In the genomic region with DNA sequence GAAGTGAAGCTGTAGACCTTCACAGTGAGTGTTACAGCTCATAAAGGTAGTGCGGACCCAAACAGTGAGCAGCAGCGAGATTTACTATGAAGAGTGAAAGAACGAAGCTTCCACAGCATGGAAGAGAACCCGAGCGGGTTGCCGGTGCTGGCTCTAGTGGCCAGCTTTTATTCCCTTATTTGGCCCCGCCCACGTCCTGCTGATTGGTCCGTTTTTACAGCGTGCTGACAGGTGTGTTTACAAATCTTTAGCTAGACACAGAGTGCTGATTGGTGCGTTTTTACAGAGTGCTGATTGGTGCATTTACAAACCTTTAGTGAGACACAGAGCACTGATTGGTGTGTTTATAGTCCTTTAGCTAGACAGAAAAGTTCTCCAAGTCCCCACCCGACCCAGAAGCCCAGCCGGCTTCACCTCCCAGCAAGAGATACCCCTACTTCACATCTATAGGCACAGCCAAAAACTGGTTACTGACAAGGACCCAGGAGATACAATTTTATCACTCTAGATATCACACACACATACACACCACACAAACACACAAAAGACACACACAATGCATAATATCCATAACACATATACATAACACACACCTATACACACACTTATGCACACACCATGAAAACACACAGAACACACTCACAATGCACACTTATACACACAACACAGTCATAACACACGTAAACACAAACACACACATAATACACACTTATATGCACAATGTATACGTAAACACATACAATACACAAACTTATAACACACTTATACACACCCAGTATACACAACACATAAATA, we compare ENCODE assay signal across 31 cellular contexts.
"Had no signal": no experiment of that assay in that cellular context is flagged by ENCODE, and none has a peak within 500 bp of the region (broad histone marks: within the 10 kb centered on the region; RNA-seq: fewer than 3 reads in every experiment).

No MANE protein-coding gene starts in this region.

- H3K4me2 ChIP-seq: hepatocyte, smooth muscle cell had no signal

- H3K9me3 ChIP-seq: gastrocnemius medialis, psoas muscle, stomach, tibial artery, upper lobe of right lung had no signal

- H3K4me3 ChIP-seq: gastrocnemius medialis, hepatocyte, psoas muscle, smooth muscle cell, stomach, tibial artery, upper lobe of right lung had no signal

- H3K79me2 ChIP-seq: hepatocyte, parathyroid adenoma had no signal

- H3K27ac ChIP-seq: gastrocnemius medialis, hepatocyte, parathyroid adenoma, psoas muscle, stomach, tibial artery, upper lobe of right lung, VCaP had no signal

- H3K27me3 ChIP-seq: gastrocnemius medialis, hepatocyte, upper lobe of right lung had no signal

- H3K36me3 ChIP-seq: gastrocnemius medialis, stomach, tibial artery, upper lobe of right lung had no signal

- H3K27ac Mint-ChIP-seq: activated CD4-positive, alpha-beta T cell treated with anti-CD3 and anti-CD28 coated beads, Interleukin-2, amount 10 ng/mL, durations not matched to agents 24 days and 14 days; activated CD8-positive, alpha-beta T cell treated with anti-CD3 and anti-CD28 coated beads for 36 hours; activated T-helper 17 cell treated with anti-CD3 and anti-CD28 coated beads, Interleukin-2, amount 50 U/mL, for 72 hours; effector memory CD8-positive, alpha-beta T cell; stimulated activated memory B cell treated with anti-CD40 and anti-IgM and Interleukin-4, amounts not matched to agents 10 μg/mL and 1 μg/mL and 100 μg/mL, for 72 hours; T-helper 2 cell treated with Interferon-gamma antibody and Interleukin-4, amounts not matched to agents 5 μg/mL and 100 μg/mL, for 36 hours had no signal

- FAIRE-seq: keratinocyte had no signal

- H3K4me1 Mint-ChIP-seq: activated CD4-positive, alpha-beta T cell treated with anti-CD3 and anti-CD28 coated beads, Interleukin-2, amount 10 ng/mL, durations not matched to agents 24 days and 14 days; activated T-helper 17 cell treated with anti-CD3 and anti-CD28 coated beads, Interleukin-2, amount 50 U/mL, for 72 hours; stimulated activated memory B cell treated with anti-CD40 and anti-IgM and Interleukin-4, amounts not matched to agents 10 μg/mL and 1 μg/mL and 100 μg/mL, for 72 hours had no signal

- H3K4me1 ChIP-seq: gastrocnemius medialis, parathyroid adenoma, psoas muscle, stomach, tibial artery, upper lobe of right lung had no signal

- H3K9ac ChIP-seq: parathyroid adenoma had no signal

- H3K36me3 Mint-ChIP-seq: stimulated activated memory B cell treated with anti-CD40 and anti-IgM and Interleukin-4, amounts not matched to agents 10 μg/mL and 1 μg/mL and 100 μg/mL, for 72 hours had no signal

- H3K4me3 Mint-ChIP-seq: activated CD4-positive, alpha-beta T cell treated with anti-CD3 and anti-CD28 coated beads, Interleukin-2, amount 10 ng/mL, durations not matched to agents 24 days and 14 days; activated CD8-positive, alpha-beta T cell treated with anti-CD3 and anti-CD28 coated beads for 36 hours; activated T-cell treated with anti-CD3 and anti-CD28 coated beads, Interleukin-2, amount 50 U/mL, for 4 hours; activated T-helper 17 cell treated with anti-CD3 and anti-CD28 coated beads, Interleukin-2, amount 50 U/mL, for 72 hours; effector memory CD8-positive, alpha-beta T cell; stimulated activated memory B cell treated with anti-CD40 and anti-IgM and Interleukin-4, amounts not matched to agents 10 μg/mL and 1 μg/mL and 100 μg/mL, for 72 hours; T-helper 2 cell treated with Interferon-gamma antibody and Interleukin-4, amounts not matched to agents 5 μg/mL and 100 μg/mL, for 36 hours had no signal

- DNase-seq: activated CD4-positive, alpha-beta T cell treated with anti-CD3 and anti-CD28 coated beads, Interleukin-2, amount 10 ng/mL, durations not matched to agents 24 days and 14 days; activated CD8-positive, alpha-beta T cell treated with anti-CD3 and anti-CD28 coated beads for 36 hours; activated gamma-delta T cell treated with Interleukin-2 at 50 U/mL for 16 hours; activated naive CD4-positive, alpha-beta T cell treated with anti-CD3 and anti-CD28 coated beads, Interleukin-2, amount 50 U/mL, for 16 hours; activated T-cell treated with anti-CD3 and anti-CD28 coated beads, Interleukin-2, amount 50 U/mL, for 4 hours; amniotic stem cell; caudate nucleus; cortex of kidney; effector memory CD8-positive, alpha-beta T cell; erythroblast; gastrocnemius medialis; left cardiac atrium; left ventricle myocardium superior; nucleus accumbens; psoas muscle; stimulated activated CD4-positive, alpha-beta T cell treated with anti-CD3 and anti-CD28 coated beads, Interleukin-1b, Interleukin-23, amount 100 ng/mL, for 48 hours; stimulated activated CD4-positive, alpha-beta T cell treated with anti-CD3 and anti-CD28 coated beads, Interleukin-4, amount 100 ng/mL, for 4 hours; stimulated activated CD8-positive, alpha-beta memory T cell treated with anti-CD3 and anti-CD28 coated beads, Interleukin-4, amount 100 ng/mL, for 48 hours; stomach; T-helper 1 cell; tibial artery; upper lobe of right lung had no signal

- H2AFZ ChIP-seq: hepatocyte, parathyroid adenoma had no signal

- H3K9me3 Mint-ChIP-seq: activated CD4-positive, alpha-beta T cell treated with anti-CD3 and anti-CD28 coated beads, Interleukin-2, amount 10 ng/mL, durations not matched to agents 24 days and 14 days; activated CD8-positive, alpha-beta T cell treated with anti-CD3 and anti-CD28 coated beads for 36 hours; activated T-cell treated with anti-CD3 and anti-CD28 coated beads, Interleukin-2, amount 50 U/mL, for 4 hours; activated T-helper 17 cell treated with anti-CD3 and anti-CD28 coated beads, Interleukin-2, amount 50 U/mL, for 72 hours; effector memory CD8-positive, alpha-beta T cell; stimulated activated memory B cell treated with anti-CD40 and anti-IgM and Interleukin-4, amounts not matched to agents 10 μg/mL and 1 μg/mL and 100 μg/mL, for 72 hours; T-helper 2 cell treated with Interferon-gamma antibody and Interleukin-4, amounts not matched to agents 5 μg/mL and 100 μg/mL, for 36 hours had no signal

- ATAC-seq: activated CD4-positive, CD25-positive, alpha-beta regulatory T cell treated with anti-CD3 and anti-CD28 coated beads, Interleukin-2, amount 50 U/mL, for 24 hours; activated CD8-positive, alpha-beta T cell treated with anti-CD3 and anti-CD28 coated beads for 36 hours; activated T-helper 17 cell treated with anti-CD3 and anti-CD28 coated beads, Interleukin-2, amount 50 U/mL, for 72 hours; effector memory CD8-positive, alpha-beta T cell; gastrocnemius medialis; left cardiac atrium; left ventricle myocardium superior; psoas muscle; stimulated activated memory B cell treated with anti-CD40 and anti-IgM and Interleukin-4, amounts not matched to agents 10 μg/mL and 1 μg/mL and 100 μg/mL, for 72 hours; upper lobe of right lung had no signal
